Comparison of ENCODE assay signal across 14 cellular contexts in genomic region chr2:128557841-128558241, GRCh38.
DNase-seq lines count a peak whose midpoint lies in the region; ATAC-seq lines count a peak whose summit lies in the region.
"Had no signal": no experiment of that assay in that cellular context is flagged by ENCODE, and none has a peak within 500 bp of the region (broad histone marks: within the 10 kb centered on the region; RNA-seq: fewer than 3 reads in every experiment).

No MANE protein-coding gene starts in this region.

- DNase-seq in Right ventricle myocardium superior, result no peak
- no peak for DNase-seq in left cardiac atrium
- DNase-seq in NCI-H82 treated with DMSO at 0.1 percent for 48 hours (lab: John Stamatoyannopoulos, UW; ENCODE audit: unreplicated experiment), result peak; percentile 8
- peak; percentile 54 for DNase-seq in fibroblast of the conjunctiva (ENCODE audit: low read depth)
- DNase-seq in stromal cell of bone marrow (ENCODE audit: low read depth), result peak; percentile 64
- DNase-seq in NCI-H146 treated with DMSO at 0.1 percent for 48 hours (lab: John Stamatoyannopoulos, UW; ENCODE audit: unreplicated experiment), result no peak
- DNase-seq in 8988T, result no peak
- DNase-seq: activated CD4-positive, alpha-beta T cell treated with anti-CD3 and anti-CD28 coated beads, Interleukin-2, amount 50 U/mL, for 48 hours; DMS153; NCI-H187; NCI-H510A; Peyer's patch; uterus had no signal

- intact Hi-C loops in Right ventricle myocardium superior (cut with DNase I), result no loop called here
- intact Hi-C loops in left cardiac atrium (cut with DNase I), result no loop called here

- ATAC-seq in Right ventricle myocardium superior (ENCODE audit: poor library complexity) (peak; percentile 53), left cardiac atrium (no peak), HG03378 (IDR thresholded peaks at IDR 0.05; ENCODE audit: unreplicated experiment) (no peak)

Comparison
In these comparisons a context has a peak if more than half of its experiments do, and no peak if none do; other contexts are left out.
1. DNase-seq: peak in NCI-H82 treated with DMSO at 0.1 percent for 48 hours (single experiment), fibroblast of the conjunctiva (single experiment) and stromal cell of bone marrow (single experiment); none in Right ventricle myocardium superior (single experiment), left cardiac atrium (single experiment), NCI-H146 treated with DMSO at 0.1 percent for 48 hours (single experiment) and 8988T (single experiment).